Comparison of ENCODE assay signal across 13 cellular contexts in genomic region chr6:144131248-144131709, GRCh38. TPM values are rescaled to one million over a fixed set of nuclear protein-coding genes. Genes with fewer than 3 reads are reported as not detected.
DNase-seq lines count a peak whose midpoint lies in the region; ATAC-seq, FAIRE-seq and TF ChIP-seq lines count a peak whose summit lies in the region.
"Had no signal": no experiment of that assay in that cellular context is flagged by ENCODE, and none has a peak within 500 bp of the region (broad histone marks: within the 10 kb centered on the region; RNA-seq: fewer than 3 reads in every experiment).

No MANE protein-coding gene starts in this region.

- no peaks in the 10 kb centered on the region for H3K79me2 ChIP-seq in GM23338 (replicated peaks; ENCODE audit: insufficient read depth)

- no peak overlapping the region for H3K4me2 ChIP-seq in GM23338
- H3K4me2 ChIP-seq: KMS-11 had no signal

- peak overlapping the region; percentile 92 for H3K27ac Mint-ChIP-seq in activated naive CD4-positive, alpha-beta T cell treated with anti-CD3 and anti-CD28 coated beads for 36 hours
- peak overlapping the region; percentile 92 for H3K27ac Mint-ChIP-seq in stimulated activated naive CD8-positive, alpha-beta T cell treated with anti-CD3 and anti-CD28 coated beads, Interleukin-15, Interleukin-2, amounts not matched to agents 100 ng/mL and 50 ng/mL, for 24 hours
- no peak overlapping the region for H3K27ac Mint-ChIP-seq in GM23338
- H3K27ac Mint-ChIP-seq: naive B cell had no signal

- no peak for FAIRE-seq in bronchial epithelial cell (lab: Jason Lieb, UNC)

- in situ Hi-C loops in GM13976 (cut with MboI; ENCODE audit: low sequenced_read_pairs, unreplicated experiment), result no loop called here

- H3K9me3 Mint-ChIP-seq in activated naive CD4-positive, alpha-beta T cell treated with anti-CD3 and anti-CD28 coated beads for 36 hours, result no peaks in the 10 kb centered on the region
- H3K9me3 Mint-ChIP-seq in stimulated activated naive CD8-positive, alpha-beta T cell treated with anti-CD3 and anti-CD28 coated beads, Interleukin-15, Interleukin-2, amounts not matched to agents 100 ng/mL and 50 ng/mL, for 24 hours, result no peaks in the 10 kb centered on the region
- H3K9me3 Mint-ChIP-seq in GM23338, result no peaks in the 10 kb centered on the region
- H3K9me3 Mint-ChIP-seq: naive B cell had no signal

- DNase-seq in activated naive CD4-positive, alpha-beta T cell treated with anti-CD3 and anti-CD28 coated beads for 36 hours, result no peak
- DNase-seq in activated naive CD4-positive, alpha-beta T cell treated with anti-CD3 and anti-CD28 coated beads, Interleukin-2, amount 50 U/mL, for 16 hours, result no peak
- peak; percentile 18 for DNase-seq in HT-29 (ENCODE audit: low spot score)
- DNase-seq in bronchial epithelial cell (ENCODE audit: low read depth), result peak; percentile 94
- DNase-seq in GM23338 (ENCODE audit: low spot score), result no peak
- no peak for DNase-seq in GM13976 (ENCODE audit: low spot score)
- no peak for DNase-seq in DMS79 (lab: John Stamatoyannopoulos, UW)
- DNase-seq: BE2C, naive B cell, NCI-H82 had no signal

- H3K4me3 Mint-ChIP-seq in activated naive CD4-positive, alpha-beta T cell treated with anti-CD3 and anti-CD28 coated beads for 36 hours, result peak overlapping the region; percentile 57
- peak overlapping the region; percentile 48 for H3K4me3 Mint-ChIP-seq in stimulated activated naive CD8-positive, alpha-beta T cell treated with anti-CD3 and anti-CD28 coated beads, Interleukin-15, Interleukin-2, amounts not matched to agents 100 ng/mL and 50 ng/mL, for 24 hours
- H3K4me3 Mint-ChIP-seq in GM23338, result no peak overlapping the region
- H3K4me3 Mint-ChIP-seq: naive B cell had no signal

- no peak overlapping the region; the same call in 1 of the 2 replicates for H2AFZ ChIP-seq in GM23338

- H4K20me1 ChIP-seq in GM23338 (replicated peaks; ENCODE audit: insufficient read depth), result no peaks in the 10 kb centered on the region

- H3K4me3 ChIP-seq in bronchial epithelial cell (ENCODE audit: low read depth, low read length) (no peak overlapping the region), GM23338 (no peak overlapping the region)
- H3K4me3 ChIP-seq: cardiac muscle cell had no signal

- no peaks in the 10 kb centered on the region for H3K4me1 ChIP-seq in GM23338 (ENCODE audit: insufficient read depth)
- H3K4me1 ChIP-seq: BE2C had no signal

- intact Hi-C loops in activated naive CD4-positive, alpha-beta T cell treated with anti-CD3 and anti-CD28 coated beads for 36 hours (cut with micrococcal nuclease), result loop anchor here (1.0 kb wide), 11 partner anchors 11 to 466 kb away; partner anchors contain the start of genes SF3B5 and UTRN

- no peaks in the 10 kb centered on the region for H3K9me2 ChIP-seq in GM23338 (ENCODE audit: insufficient read depth)

- peaks cover 3% of the 10 kb centered on the region for H3K27me3 Mint-ChIP-seq in activated naive CD4-positive, alpha-beta T cell treated with anti-CD3 and anti-CD28 coated beads for 36 hours (ENCODE audit: low read depth)
- peaks cover 16% of the 10 kb centered on the region for H3K27me3 Mint-ChIP-seq in stimulated activated naive CD8-positive, alpha-beta T cell treated with anti-CD3 and anti-CD28 coated beads, Interleukin-15, Interleukin-2, amounts not matched to agents 100 ng/mL and 50 ng/mL, for 24 hours
- peaks cover 2% of the 10 kb centered on the region for H3K27me3 Mint-ChIP-seq in GM23338 (ENCODE audit: insufficient read depth, low read depth, poor library complexity)

- H3K4me1 Mint-ChIP-seq in activated naive CD4-positive, alpha-beta T cell treated with anti-CD3 and anti-CD28 coated beads for 36 hours (ENCODE audit: low read depth), result peaks cover 52% of the 10 kb centered on the region
- H3K4me1 Mint-ChIP-seq in stimulated activated naive CD8-positive, alpha-beta T cell treated with anti-CD3 and anti-CD28 coated beads, Interleukin-15, Interleukin-2, amounts not matched to agents 100 ng/mL and 50 ng/mL, for 24 hours (ENCODE audit: low read depth), result peaks cover 38% of the 10 kb centered on the region
- no peaks in the 10 kb centered on the region for H3K4me1 Mint-ChIP-seq in GM23338

- H3K27me3 ChIP-seq in bronchial epithelial cell (ENCODE audit: control insufficient read depth, insufficient read depth, low read length), result no peaks in the 10 kb centered on the region
- no peaks in the 10 kb centered on the region for H3K27me3 ChIP-seq in GM23338 (ENCODE audit: insufficient read depth)
- H3K27me3 ChIP-seq: cardiac muscle cell had no signal

- no peaks in the 10 kb centered on the region for H3F3A ChIP-seq in GM23338 (replicated peaks; ENCODE audit: low read depth)

- no peaks in the 10 kb centered on the region for H3K36me3 Mint-ChIP-seq in activated naive CD4-positive, alpha-beta T cell treated with anti-CD3 and anti-CD28 coated beads for 36 hours (ENCODE audit: low read depth)
- no peaks in the 10 kb centered on the region for H3K36me3 Mint-ChIP-seq in stimulated activated naive CD8-positive, alpha-beta T cell treated with anti-CD3 and anti-CD28 coated beads, Interleukin-15, Interleukin-2, amounts not matched to agents 100 ng/mL and 50 ng/mL, for 24 hours (ENCODE audit: low read depth)
- no peaks in the 10 kb centered on the region for H3K36me3 Mint-ChIP-seq in GM23338 (ENCODE audit: low read depth)
- H3K36me3 Mint-ChIP-seq: naive B cell had no signal

- CTCF ChIA-PET in activated naive CD4-positive, alpha-beta T cell treated with anti-CD3 and anti-CD28 coated beads for 36 hours (lab: Charles Lee), result interaction anchor here (1.1 to 1.2 kb wide), 3 partner anchors 13 to 88 kb away, joined by 3 to 6 read pairs (median 5); no protein-coding TSS in a partner anchor

- H3K27ac ChIP-seq in GM23338 (ENCODE audit: low read depth), result no peak overlapping the region
- H3K27ac ChIP-seq: cardiac muscle cell, KMS-11 had no signal

- H3K36me3 ChIP-seq in bronchial epithelial cell (ENCODE audit: control insufficient read depth, insufficient read depth, low read length), result no peaks in the 10 kb centered on the region
- no peaks in the 10 kb centered on the region for H3K36me3 ChIP-seq in GM23338 (ENCODE audit: insufficient read depth)
- H3K36me3 ChIP-seq: BE2C, cardiac muscle cell had no signal

- no peak for ATAC-seq in GM23338

- TF ChIP-seq CTCF in bronchial epithelial cell (IDR thresholded peaks at IDR 0.05; ENCODE audit: insufficient read depth, low read length, severe bottlenecking) (no peak), GM23338 (conservative IDR thresholded peaks at IDR 0.05; ENCODE audit: low read depth in 2 of 2) (no peak), GM13976 (IDR thresholded peaks at IDR 0.05; ENCODE audit: borderline replicate concordance, control extremely low read depth, extremely low read depth, insufficient read depth, missing control alignments) (no peak)

TF ChIP-seq in GM23338, 12 proteins besides CTCF, POLR2A, EP300 and RAD21:
- TF ChIP-seq ZNF331 (CRISPR knock-in tag; IDR thresholded peaks at IDR 0.05; ENCODE audit: low read depth) (no peak), EZH2phosphoT487 (IDR thresholded peaks at IDR 0.05; ENCODE audit: unreplicated experiment) (no peak), NANOG (IDR thresholded peaks at IDR 0.05; ENCODE audit: borderline replicate concordance) (no peak), EZH2 (IDR thresholded peaks at IDR 0.05; ENCODE audit: low read depth, unreplicated experiment) (no peak), JUNB (IDR thresholded peaks at IDR 0.05; ENCODE audit: unreplicated experiment) (no peak), ZNF114 (CRISPR knock-in tag; IDR thresholded peaks at IDR 0.05) (no peak), CREB1 (CRISPR knock-in tag; IDR thresholded peaks at IDR 0.05; ENCODE audit: low read depth) (no peak), REST (IDR thresholded peaks at IDR 0.05; ENCODE audit: unreplicated experiment) (no peak)

RNA-seq across cellular contexts. Expression of gene STX11, which starts 19.0 kb away (rescaled TPM):
- 10 to 100 TPM; 17.2 to 17.5 TPM for total RNA-seq in activated naive CD4-positive, alpha-beta T cell treated with anti-CD3 and anti-CD28 coated beads for 36 hours
- total RNA-seq in HT-29 (2014; rRNA removed; shearing (Covaris generic)), result not detected in 2 replicates
- 0.26 and 0.51 TPM in 2 replicates for total RNA-seq in bronchial epithelial cell
- 0.08 and 0.35 TPM in 2 replicates for total RNA-seq in GM23338 (2014; rRNA removed; shearing (Covaris generic))
- 0.37 and 0.52 TPM in 2 replicates for polyA plus RNA-seq in GM23338 (2016; fragmentation: Nextera tagmentation; extraction: Ambion mirVana)

RNA-seq across cellular contexts. Expression of gene SF3B5, which starts 35.9 kb away (rescaled TPM):
- 100 to 1,000 TPM; 170 to 176 TPM for total RNA-seq in activated naive CD4-positive, alpha-beta T cell treated with anti-CD3 and anti-CD28 coated beads for 36 hours
- 153 and 154 TPM in 2 replicates for total RNA-seq in HT-29 (2014; rRNA removed; shearing (Covaris generic))
- 113 and 132 TPM in 2 replicates for total RNA-seq in bronchial epithelial cell
- total RNA-seq in GM23338 (2014; rRNA removed; shearing (Covaris generic)), result 151 and 174 TPM in 2 replicates
- polyA plus RNA-seq in GM23338 (2016; fragmentation: Nextera tagmentation; extraction: Ambion mirVana), result 171 and 183 TPM in 2 replicates

Comparison
In these comparisons a context has a peak if more than half of its experiments do, and no peak if none do; other contexts are left out.
1. DNase-seq: peak in HT-29 (single experiment) and bronchial epithelial cell (single experiment); none in activated naive CD4-positive, alpha-beta T cell treated with anti-CD3 and anti-CD28 coated beads for 36 hours (single experiment), activated naive CD4-positive, alpha-beta T cell treated with anti-CD3 and anti-CD28 coated beads, Interleukin-2, amount 50 U/mL, for 16 hours (single experiment), GM23338 (single experiment), GM13976 (single experiment) and DMS79 (single experiment).
2. RNA of gene STX11, which starts 19.0 kb away (total RNA-seq): 17.2 to 17.5 TPM in activated naive CD4-positive, alpha-beta T cell treated with anti-CD3 and anti-CD28 coated beads for 36 hours; 0.08 to 0.35 TPM in GM23338, 0.26 to 0.51 TPM in bronchial epithelial cell and not detected in HT-29; every median in the first group is over 10 times any median in the second.